26 cellular contexts compared by ENCODE assay signal in the genomic region with DNA sequence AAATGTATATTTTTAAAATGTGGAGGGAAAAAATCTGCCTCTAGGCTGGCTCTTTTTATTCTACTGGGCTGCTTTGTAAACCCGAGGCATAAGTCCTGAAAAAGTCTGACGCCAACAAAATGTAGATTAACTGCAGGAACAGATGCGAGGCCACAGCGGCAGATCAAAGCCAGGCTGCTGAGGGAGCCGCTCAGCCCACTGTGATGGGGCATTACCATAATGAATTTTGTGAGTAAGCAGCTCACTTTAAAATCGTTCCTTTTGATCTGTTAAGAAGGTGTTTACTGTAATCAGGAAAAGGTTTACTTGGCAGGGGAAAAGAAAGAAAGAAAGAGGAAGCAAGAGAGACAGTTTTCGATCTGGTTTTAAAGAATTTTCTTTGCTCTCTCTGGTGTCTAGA.
DNase-seq lines count a peak whose midpoint lies in the region; ATAC-seq and TF ChIP-seq lines count a peak whose summit lies in the region.
"Had no signal": no experiment of that assay in that cellular context is flagged by ENCODE, and none has a peak within 500 bp of the region (broad histone marks: within the 10 kb centered on the region; RNA-seq: fewer than 3 reads in every experiment).

No MANE protein-coding gene starts in this region.

- CTCF ChIA-PET in WTC11 (lab: Charles Lee), result interaction anchor here (2.6 kb wide), 1 partner anchor 27 kb away, joined by 11 read pairs; no protein-coding TSS in a partner anchor

- no peak overlapping the region for H3K4me3 Mint-ChIP-seq in activated CD4-positive, alpha-beta T cell treated with anti-CD3 and anti-CD28 coated beads, Interleukin-2, amount 10 ng/mL, durations not matched to agents 24 days and 14 days
- peak overlapping the region; percentile 48 for H3K4me3 Mint-ChIP-seq in WTC11
- H3K4me3 Mint-ChIP-seq in type B pancreatic cell, result peak overlapping the region; percentile 55
- H3K4me3 Mint-ChIP-seq: activated CD8-positive, alpha-beta memory T cell treated with anti-CD3 and anti-CD28 coated beads, Interleukin-2, amount 10 ng/mL, durations not matched to agents 7 days and 5 days; CD4-positive, alpha-beta memory T cell; stimulated activated naive CD8-positive, alpha-beta T cell treated with anti-CD3 and anti-CD28 coated beads, Interleukin-15, Interleukin-2, amounts not matched to agents 100 ng/mL and 50 ng/mL, for 24 hours; T-helper 2 cell treated with Interferon-gamma antibody and Interleukin-4, amounts not matched to agents 5 μg/mL and 100 μg/mL, for 36 hours had no signal

- TF ChIP-seq CTCF in WTC11 (IDR thresholded peaks at IDR 0.05) (no peak), type B pancreatic cell (conservative IDR thresholded peaks at IDR 0.05) (no peak)

- no peak overlapping the region for H3K27ac Mint-ChIP-seq in activated CD4-positive, alpha-beta T cell treated with anti-CD3 and anti-CD28 coated beads, Interleukin-2, amount 10 ng/mL, durations not matched to agents 24 days and 14 days
- H3K27ac Mint-ChIP-seq in WTC11 (peak overlapping the region; percentile 98), type B pancreatic cell (peak overlapping the region; percentile 73)
- H3K27ac Mint-ChIP-seq: activated CD8-positive, alpha-beta memory T cell treated with anti-CD3 and anti-CD28 coated beads, Interleukin-2, amount 10 ng/mL, durations not matched to agents 7 days and 5 days; CD4-positive, alpha-beta memory T cell; progenitor cell of endocrine pancreas; stimulated activated naive CD8-positive, alpha-beta T cell treated with anti-CD3 and anti-CD28 coated beads, Interleukin-15, Interleukin-2, amounts not matched to agents 100 ng/mL and 50 ng/mL, for 24 hours; T-helper 2 cell treated with Interferon-gamma antibody and Interleukin-4, amounts not matched to agents 5 μg/mL and 100 μg/mL, for 36 hours had no signal

- peak; percentile 7 for DNase-seq in activated CD4-positive, alpha-beta T cell treated with anti-CD3 and anti-CD28 coated beads for 48 hours
- DNase-seq in activated CD4-positive, alpha-beta T cell treated with anti-CD3 and anti-CD28 coated beads, Interleukin-2, amount 10 ng/mL, durations not matched to agents 24 days and 14 days, result no peak
- peak; percentile 74 for DNase-seq in WTC11 (ENCODE audit: low spot score)
- DNase-seq in iPS-NIHi11 (ENCODE audit: low spot score), result peak; percentile 58
- no peak for DNase-seq in type B pancreatic cell (ENCODE audit: extremely low spot score, unreplicated experiment)
- DNase-seq in DMS53 (lab: John Stamatoyannopoulos, UW), result no peak
- no peak for DNase-seq in right cardiac atrium
- DNase-seq in NCI-H146 (lab: John Stamatoyannopoulos, UW), result no peak
- DNase-seq: 8988T; activated CD8-positive, alpha-beta memory T cell treated with anti-CD3 and anti-CD28 coated beads, Interleukin-2, amount 10 ng/mL, durations not matched to agents 7 days and 5 days; activated T-cell treated with anti-CD3 and anti-CD28 coated beads, Interleukin-2, amount 50 U/mL, for 48 hours; brain microvascular endothelial cell; CD4-positive, alpha-beta memory T cell; DMS79; dorsolateral prefrontal cortex; GF-D8; left cardiac atrium; NCI-H1417 treated with DMSO at 0.1 percent for 48 hours; NCI-H774; OCI-M1 had no signal

- POLR2A ChIA-PET in WTC11 (lab: Charles Lee), result no interaction called here

- intact Hi-C loops in activated CD4-positive, alpha-beta T cell treated with anti-CD3 and anti-CD28 coated beads, Interleukin-2, amount 10 ng/mL, durations not matched to agents 24 days and 14 days (cut with micrococcal nuclease), result no loop called here
- intact Hi-C loops in right cardiac atrium (cut with DNase I), result no loop called here

- 44% methylated on average over 7 of the region's 7 CpGs for WGBS in right cardiac atrium

- no peaks in the 10 kb centered on the region for H3K36me3 Mint-ChIP-seq in activated CD4-positive, alpha-beta T cell treated with anti-CD3 and anti-CD28 coated beads, Interleukin-2, amount 10 ng/mL, durations not matched to agents 24 days and 14 days (ENCODE audit: low read depth)
- no peaks in the 10 kb centered on the region for H3K36me3 Mint-ChIP-seq in WTC11
- no peaks in the 10 kb centered on the region for H3K36me3 Mint-ChIP-seq in type B pancreatic cell
- H3K36me3 Mint-ChIP-seq: activated CD8-positive, alpha-beta memory T cell treated with anti-CD3 and anti-CD28 coated beads, Interleukin-2, amount 10 ng/mL, durations not matched to agents 7 days and 5 days; CD4-positive, alpha-beta memory T cell had no signal

- H3K9me3 Mint-ChIP-seq in activated CD4-positive, alpha-beta T cell treated with anti-CD3 and anti-CD28 coated beads, Interleukin-2, amount 10 ng/mL, durations not matched to agents 24 days and 14 days, result no peaks in the 10 kb centered on the region
- H3K9me3 Mint-ChIP-seq in WTC11 (no peaks in the 10 kb centered on the region), type B pancreatic cell (peaks cover 14% of the 10 kb centered on the region)
- H3K9me3 Mint-ChIP-seq: stimulated activated naive CD8-positive, alpha-beta T cell treated with anti-CD3 and anti-CD28 coated beads, Interleukin-15, Interleukin-2, amounts not matched to agents 100 ng/mL and 50 ng/mL, for 24 hours; T-helper 2 cell treated with Interferon-gamma antibody and Interleukin-4, amounts not matched to agents 5 μg/mL and 100 μg/mL, for 36 hours had no signal

- ATAC-seq in WTC11 (peak; percentile 86), right cardiac atrium (no peak)
- ATAC-seq: activated CD8-positive, alpha-beta memory T cell treated with anti-CD3 and anti-CD28 coated beads, Interleukin-2, amount 10 ng/mL, durations not matched to agents 7 days and 5 days; HCT116; left cardiac atrium had no signal

- no peaks in the 10 kb centered on the region for H3K9me3 ChIP-seq in right cardiac atrium (ENCODE audit: control insufficient read depth, low read length)
- H3K9me3 ChIP-seq: thoracic aorta had no signal

- no peaks in the 10 kb centered on the region for H3K4me1 ChIP-seq in right cardiac atrium (ENCODE audit: control insufficient read depth, insufficient read depth, low read length)

- peaks cover 44% of the 10 kb centered on the region for H3K27me3 Mint-ChIP-seq in activated CD4-positive, alpha-beta T cell treated with anti-CD3 and anti-CD28 coated beads, Interleukin-2, amount 10 ng/mL, durations not matched to agents 24 days and 14 days
- peaks cover 38% of the 10 kb centered on the region for H3K27me3 Mint-ChIP-seq in WTC11 (ENCODE audit: low read depth)
- H3K27me3 Mint-ChIP-seq in type B pancreatic cell, result peaks cover 3% of the 10 kb centered on the region

- H3K27ac ChIP-seq in right cardiac atrium (ENCODE audit: low read length), result no peak overlapping the region
- H3K27ac ChIP-seq: brain microvascular endothelial cell, dorsolateral prefrontal cortex, thoracic aorta, VCaP had no signal

- H3K4me1 Mint-ChIP-seq in activated CD4-positive, alpha-beta T cell treated with anti-CD3 and anti-CD28 coated beads, Interleukin-2, amount 10 ng/mL, durations not matched to agents 24 days and 14 days, result peaks cover 3% of the 10 kb centered on the region
- H3K4me1 Mint-ChIP-seq in WTC11 (peaks cover 42% of the 10 kb centered on the region), type B pancreatic cell (ENCODE audit: unreplicated experiment) (peaks cover 32% of the 10 kb centered on the region)
- H3K4me1 Mint-ChIP-seq: activated CD8-positive, alpha-beta memory T cell treated with anti-CD3 and anti-CD28 coated beads, Interleukin-2, amount 10 ng/mL, durations not matched to agents 7 days and 5 days had no signal

- H3K4me3 ChIP-seq in right cardiac atrium (ENCODE audit: low read length), result no peak overlapping the region
- H3K4me3 ChIP-seq: dorsolateral prefrontal cortex, thoracic aorta had no signal

- no peaks in the 10 kb centered on the region for H3K27me3 ChIP-seq in right cardiac atrium (ENCODE audit: control insufficient read depth, insufficient read depth)
- H3K27me3 ChIP-seq: brain microvascular endothelial cell had no signal

TF ChIP-seq in WTC11, 78 proteins besides CTCF, POLR2A, EP300 and RAD21 (continues in another document):
- TF ChIP-seq, protein P1, sequence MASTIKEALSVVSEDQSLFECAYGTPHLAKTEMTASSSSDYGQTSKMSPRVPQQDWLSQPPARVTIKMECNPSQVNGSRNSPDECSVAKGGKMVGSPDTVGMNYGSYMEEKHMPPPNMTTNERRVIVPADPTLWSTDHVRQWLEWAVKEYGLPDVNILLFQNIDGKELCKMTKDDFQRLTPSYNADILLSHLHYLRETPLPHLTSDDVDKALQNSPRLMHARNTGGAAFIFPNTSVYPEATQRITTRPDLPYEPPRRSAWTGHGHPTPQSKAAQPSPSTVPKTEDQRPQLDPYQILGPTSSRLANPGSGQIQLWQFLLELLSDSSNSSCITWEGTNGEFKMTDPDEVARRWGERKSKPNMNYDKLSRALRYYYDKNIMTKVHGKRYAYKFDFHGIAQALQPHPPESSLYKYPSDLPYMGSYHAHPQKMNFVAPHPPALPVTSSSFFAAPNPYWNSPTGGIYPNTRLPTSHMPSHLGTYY (CRISPR knock-in tag; IDR thresholded peaks at IDR 0.05), result no peak
- 0 out of 2 replicates have a peak, but pooled peaks have one; percentile 36 for TF ChIP-seq FOXP1 (CRISPR knock-in tag; IDR thresholded peaks at IDR 0.05; ENCODE audit: borderline replicate concordance)

Comparison
In these comparisons a context has a peak if more than half of its experiments do, and no peak if none do; other contexts are left out.
1. DNase-seq: peak in activated CD4-positive, alpha-beta T cell treated with anti-CD3 and anti-CD28 coated beads for 48 hours (single experiment), WTC11 (single experiment) and iPS-NIHi11 (single experiment); none in activated CD4-positive, alpha-beta T cell treated with anti-CD3 and anti-CD28 coated beads, Interleukin-2, amount 10 ng/mL, durations not matched to agents 24 days and 14 days (single experiment), type B pancreatic cell (single experiment), DMS53 (single experiment), right cardiac atrium (0 of 3) and NCI-H146 (single experiment).